Comparison of ENCODE assay signal across 14 cellular contexts in the genomic region with DNA sequence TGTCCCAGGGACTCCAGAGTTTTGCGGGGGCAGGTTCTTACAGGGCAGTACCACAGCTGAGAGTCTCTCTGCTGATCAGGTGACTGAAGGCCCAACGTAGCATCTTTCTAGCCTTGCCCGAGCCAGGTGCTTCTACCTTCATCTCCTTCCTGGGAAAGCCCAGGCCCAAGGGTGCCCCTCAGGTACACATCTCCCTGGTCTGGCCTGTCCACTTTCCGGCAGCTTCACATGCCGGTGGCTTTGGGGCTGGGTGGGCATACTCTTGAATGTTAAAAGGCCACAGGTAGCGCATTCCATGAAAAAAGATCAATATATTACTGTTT. TPM values are rescaled to one million over a fixed set of nuclear protein-coding genes. Genes with fewer than 3 reads are reported as not detected.
DNase-seq lines count a peak whose midpoint lies in the region; TF ChIP-seq lines count a peak whose summit lies in the region.
"Had no signal": no experiment of that assay in that cellular context is flagged by ENCODE, and none has a peak within 500 bp of the region (broad histone marks: within the 10 kb centered on the region; RNA-seq: fewer than 3 reads in every experiment).

No MANE protein-coding gene starts in this region.

- H3K27ac ChIP-seq in neutrophil (peak overlapping the region; percentile 92), endodermal cell (ENCODE audit: low read depth, low read length) (no peak overlapping the region)
- H3K27ac ChIP-seq: 22Rv1, foreskin keratinocyte had no signal

- peaks cover 42% of the 10 kb centered on the region for H3K4me1 Mint-ChIP-seq in T-helper 1 cell treated with Interleukin-12 subunit alpha and Interleukin-12 subunit beta and Interleukin-4 antibody, amounts not matched to agents 30 μg/mL and 1 μg/mL, for 36 hours (ENCODE audit: low read depth)
- peaks cover 14 to 26% (median 25%) of the 10 kb centered on the region in 3 donors for H3K4me1 Mint-ChIP-seq in IgD-negative memory B cell
- peaks cover 92% of the 10 kb centered on the region for H3K4me1 Mint-ChIP-seq in dendritic cell treated with granulocyte-macrophage colony-stimulating factor and Interleukin-4, amounts not matched to agents 40 ng/mL and 50 ng/mL, for 4 days (ENCODE audit: low read depth)
- H3K4me1 Mint-ChIP-seq in endodermal cell = peaks cover 2% of the 10 kb centered on the region

- intact Hi-C loops in dendritic cell treated with granulocyte-macrophage colony-stimulating factor and Interleukin-4, amounts not matched to agents 40 ng/mL and 50 ng/mL, for 4 days (cut with micrococcal nuclease) = no loop called here

- H3K27me3 Mint-ChIP-seq in T-helper 1 cell treated with Interleukin-12 subunit alpha and Interleukin-12 subunit beta and Interleukin-4 antibody, amounts not matched to agents 30 μg/mL and 1 μg/mL, for 36 hours (ENCODE audit: low read depth) = no peaks in the 10 kb centered on the region
- H3K27me3 Mint-ChIP-seq in IgD-negative memory B cell = no peaks in the 10 kb centered on the region
- no peaks in the 10 kb centered on the region for H3K27me3 Mint-ChIP-seq in dendritic cell treated with granulocyte-macrophage colony-stimulating factor and Interleukin-4, amounts not matched to agents 40 ng/mL and 50 ng/mL, for 4 days
- no peaks in the 10 kb centered on the region for H3K27me3 Mint-ChIP-seq in endodermal cell (ENCODE audit: insufficient read depth)

- peak overlapping the region; percentile 93 for H3K27ac Mint-ChIP-seq in T-helper 1 cell treated with Interleukin-12 subunit alpha and Interleukin-12 subunit beta and Interleukin-4 antibody, amounts not matched to agents 30 μg/mL and 1 μg/mL, for 36 hours
- H3K27ac Mint-ChIP-seq in IgD-negative memory B cell = peak overlapping the region; percentile 14 to 39 (median 16)
- peak overlapping the region; percentile 94 for H3K27ac Mint-ChIP-seq in dendritic cell treated with granulocyte-macrophage colony-stimulating factor and Interleukin-4, amounts not matched to agents 40 ng/mL and 50 ng/mL, for 4 days
- H3K27ac Mint-ChIP-seq in endodermal cell = no peak overlapping the region

- H3K36me3 Mint-ChIP-seq in T-helper 1 cell treated with Interleukin-12 subunit alpha and Interleukin-12 subunit beta and Interleukin-4 antibody, amounts not matched to agents 30 μg/mL and 1 μg/mL, for 36 hours (ENCODE audit: low read depth) = no peaks in the 10 kb centered on the region
- H3K36me3 Mint-ChIP-seq in IgD-negative memory B cell (no peaks in the 10 kb centered on the region), endodermal cell (ENCODE audit: low read depth) (peaks cover 3% of the 10 kb centered on the region)
- H3K36me3 Mint-ChIP-seq in dendritic cell treated with granulocyte-macrophage colony-stimulating factor and Interleukin-4, amounts not matched to agents 40 ng/mL and 50 ng/mL, for 4 days (ENCODE audit: low read depth) = no peaks in the 10 kb centered on the region

- TF ChIP-seq CTCF in neutrophil (IDR thresholded peaks at IDR 0.05) = no peak
- TF ChIP-seq CTCF in endodermal cell (conservative IDR thresholded peaks at IDR 0.05) = no peak

- H3K4me3 Mint-ChIP-seq in T-helper 1 cell treated with Interleukin-12 subunit alpha and Interleukin-12 subunit beta and Interleukin-4 antibody, amounts not matched to agents 30 μg/mL and 1 μg/mL, for 36 hours = peak overlapping the region; percentile 42
- H3K4me3 Mint-ChIP-seq in IgD-negative memory B cell (peak overlapping the region in 1 of 4 donors; percentile 55), endodermal cell (no peak overlapping the region)
- H3K4me3 Mint-ChIP-seq in dendritic cell treated with granulocyte-macrophage colony-stimulating factor and Interleukin-4, amounts not matched to agents 40 ng/mL and 50 ng/mL, for 4 days = no peak overlapping the region

- peaks cover 73 to 83% of the 10 kb centered on the region in 2 experiments for H3K4me1 ChIP-seq in neutrophil (ENCODE audit: control insufficient read depth in 1 of 2, insufficient read depth in 1 of 2, low read depth in 1 of 2, low read length in 1 of 2)
- no peaks in the 10 kb centered on the region for H3K4me1 ChIP-seq in endodermal cell (ENCODE audit: control insufficient read depth, insufficient read depth, low read length)
- H3K4me1 ChIP-seq: HAP-1 had no signal

- H3K4me3 ChIP-seq in neutrophil (ENCODE audit: low read depth in 1 of 2, low read length in 1 of 2) (peak overlapping the region in 1 of 2 experiments; percentile 31), endodermal cell (ENCODE audit: low read length) (no peak overlapping the region)
- H3K4me3 ChIP-seq: GM12878, HAP-1 had no signal

- H3K9me3 Mint-ChIP-seq in T-helper 1 cell treated with Interleukin-12 subunit alpha and Interleukin-12 subunit beta and Interleukin-4 antibody, amounts not matched to agents 30 μg/mL and 1 μg/mL, for 36 hours = no peaks in the 10 kb centered on the region
- no peaks in the 10 kb centered on the region for H3K9me3 Mint-ChIP-seq in IgD-negative memory B cell
- no peaks in the 10 kb centered on the region for H3K9me3 Mint-ChIP-seq in dendritic cell treated with granulocyte-macrophage colony-stimulating factor and Interleukin-4, amounts not matched to agents 40 ng/mL and 50 ng/mL, for 4 days
- H3K9me3 Mint-ChIP-seq in endodermal cell = no peaks in the 10 kb centered on the region

- H3K36me3 ChIP-seq in neutrophil (no peaks in the 10 kb centered on the region), endodermal cell (ENCODE audit: control insufficient read depth, insufficient read depth, low read length) (no peaks in the 10 kb centered on the region)
- H3K36me3 ChIP-seq: HAP-1 had no signal

- no peak for DNase-seq in T-helper 1 cell
- DNase-seq in AML-193 (lab: John Stamatoyannopoulos, UW) = no peak
- DNase-seq in endodermal cell = no peak
- DNase-seq in stimulated activated CD4-positive, alpha-beta T cell treated with anti-CD3 and anti-CD28 coated beads, Interleukin-4, amount 100 ng/mL, for 24 hours = no peak
- DNase-seq: foreskin keratinocyte had no signal

- H3K9me3 ChIP-seq in neutrophil (no peaks in the 10 kb centered on the region), endodermal cell (ENCODE audit: control insufficient read depth, low read length) (no peaks in the 10 kb centered on the region)
- H3K9me3 ChIP-seq: HAP-1 had no signal

- 90 to 98% methylated on average over 3 to 6 of the region's 6 CpGs for WGBS in endodermal cell (ENCODE audit: insufficient coverage in 1 of 2, insufficient read length in 1 of 2), 2 experiments

- H3K27me3 ChIP-seq in neutrophil (no peaks in the 10 kb centered on the region), endodermal cell (ENCODE audit: control insufficient read depth, insufficient read depth, low read length, poor library complexity, severe bottlenecking) (no peaks in the 10 kb centered on the region)
- H3K27me3 ChIP-seq: foreskin keratinocyte had no signal

- no peak overlapping the region for H3K9ac ChIP-seq in endodermal cell (ENCODE audit: extremely low read depth, low read length, poor library complexity, severe bottlenecking)

RNA-seq across cellular contexts. Expression of a gene that starts 5.7 kb away (rescaled TPM):
- polyA plus RNA-seq in IgD-negative memory B cell = 58.1 TPM
- 10 to 100 TPM; 59.9 to 82.5 TPM for total RNA-seq in endodermal cell
- polyA plus RNA-seq in endodermal cell (2013, experiment 1 of 2) = 40.5 TPM
- 37.3 TPM for polyA plus RNA-seq in endodermal cell (2013, experiment 2 of 2)

RNA-seq across cellular contexts. Expression of a gene that starts 33.9 kb away (rescaled TPM):
- 70.6 TPM for polyA plus RNA-seq in IgD-negative memory B cell
- total RNA-seq in endodermal cell = 100 to 1,000 TPM; 343 to 353 TPM
- polyA plus RNA-seq in endodermal cell (2013, experiment 1 of 2) = 268 TPM
- polyA plus RNA-seq in endodermal cell (2013, experiment 2 of 2) = 254 TPM

RNA-seq across cellular contexts. Expression of a gene that starts 51.1 kb away (rescaled TPM):
- not detected for polyA plus RNA-seq in IgD-negative memory B cell
- total RNA-seq in endodermal cell = not detected
- not detected for polyA plus RNA-seq in endodermal cell (2013, experiment 1 of 2)
- polyA plus RNA-seq in endodermal cell (2013, experiment 2 of 2) = not detected
- total RNA-seq: cardiac septum, foreskin keratinocyte, GM12878, osteocyte had no signal
- polyA plus RNA-seq: foreskin keratinocyte had no signal
